In the genomic region with DNA sequence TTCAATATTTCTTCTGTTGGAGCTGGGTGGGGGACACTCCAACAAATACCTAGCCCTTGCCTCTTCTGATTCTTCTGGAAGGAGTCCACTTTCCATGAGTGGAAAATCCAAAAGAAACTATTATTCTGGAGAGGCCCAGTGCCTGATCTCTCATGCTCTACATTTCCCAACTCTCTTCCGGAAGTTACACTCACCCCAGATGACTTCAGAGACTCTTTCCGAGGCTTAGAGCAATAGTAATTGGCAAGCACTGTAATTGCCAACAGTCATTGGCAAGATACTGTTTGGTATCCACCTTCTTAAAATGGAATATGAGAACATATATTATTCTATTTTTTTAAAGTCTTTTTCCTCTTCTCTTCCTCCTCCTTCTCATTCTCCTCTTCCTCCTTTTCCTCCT, we compare ENCODE assay signal across 21 cellular contexts.
"Had no signal": no experiment of that assay in that cellular context is flagged by ENCODE, and none has a peak within 500 bp of the region (broad histone marks: within the 10 kb centered on the region; RNA-seq: fewer than 3 reads in every experiment).

No MANE protein-coding gene starts in this region.

- H3K4me1 Mint-ChIP-seq: activated T-helper 17 cell treated with anti-CD3 and anti-CD28 coated beads, Interleukin-2, amount 50 U/mL, for 72 hours; immature natural killer cell had no signal

- H3K27ac ChIP-seq: coronary artery, neutrophil, parathyroid adenoma, right lobe of liver, tibial artery had no signal

- H3K36me3 Mint-ChIP-seq: brain; immature natural killer cell; naive thymus-derived CD4-positive, alpha-beta T cell; stimulated activated naive B cell treated with anti-CD40 and anti-IgM and Interleukin-4, amounts not matched to agents 10 μg/mL and 1 μg/mL and 100 μg/mL, for 72 hours had no signal

- H3K4me3 Mint-ChIP-seq: activated naive CD4-positive, alpha-beta T cell treated with anti-CD3 and anti-CD28 coated beads for 36 hours; activated naive CD8-positive, alpha-beta T cell treated with anti-CD3 and anti-CD28 coated beads, Interleukin-2, amount 50 U/mL, for 24 hours; activated T-helper 17 cell treated with anti-CD3 and anti-CD28 coated beads, Interleukin-2, amount 50 U/mL, for 72 hours; brain; immature natural killer cell; naive thymus-derived CD4-positive, alpha-beta T cell; T-helper 1 cell treated with Interleukin-12 subunit alpha and Interleukin-12 subunit beta and Interleukin-4 antibody, amounts not matched to agents 30 μg/mL and 1 μg/mL, for 36 hours had no signal

- DNase-seq: activated naive CD8-positive, alpha-beta T cell treated with anti-CD3 and anti-CD28 coated beads, Interleukin-2, amount 50 U/mL, for 24 hours; activated T-cell treated with anti-CD3 and anti-CD28 coated beads for 4 hours; anterior cingulate cortex; effector CD4-positive, alpha-beta T cell; immature natural killer cell; left ventricle myocardium superior; naive thymus-derived CD4-positive, alpha-beta T cell; right lobe of liver; stimulated activated CD4-positive, alpha-beta T cell treated with anti-CD3 and anti-CD28 coated beads, Interleukin-4, amount 100 ng/mL, for 4 hours; stimulated activated naive B cell treated with anti-CD40 and anti-IgM and Interleukin-4, amounts not matched to agents 10 μg/mL and 1 μg/mL and 100 μg/mL, for 72 hours; tibial artery had no signal

- H3K4me3 ChIP-seq: coronary artery, right lobe of liver, smooth muscle cell, tibial artery had no signal

- ATAC-seq: esophagus mucosa; left ventricle myocardium superior; naive thymus-derived CD4-positive, alpha-beta T cell; SK-N-SH treated with all-trans-retinoic acid at 6 μM for 48 hours had no signal

- H3K27ac Mint-ChIP-seq: activated naive CD4-positive, alpha-beta T cell treated with anti-CD3 and anti-CD28 coated beads for 36 hours; activated naive CD8-positive, alpha-beta T cell treated with anti-CD3 and anti-CD28 coated beads, Interleukin-2, amount 50 U/mL, for 24 hours; activated T-helper 17 cell treated with anti-CD3 and anti-CD28 coated beads, Interleukin-2, amount 50 U/mL, for 72 hours; immature natural killer cell; naive thymus-derived CD4-positive, alpha-beta T cell; T-helper 1 cell treated with Interleukin-12 subunit alpha and Interleukin-12 subunit beta and Interleukin-4 antibody, amounts not matched to agents 30 μg/mL and 1 μg/mL, for 36 hours had no signal

- H3K9me3 Mint-ChIP-seq: activated naive CD4-positive, alpha-beta T cell treated with anti-CD3 and anti-CD28 coated beads for 36 hours; activated naive CD8-positive, alpha-beta T cell treated with anti-CD3 and anti-CD28 coated beads, Interleukin-2, amount 50 U/mL, for 24 hours; activated T-helper 17 cell treated with anti-CD3 and anti-CD28 coated beads, Interleukin-2, amount 50 U/mL, for 72 hours; immature natural killer cell; stimulated activated naive B cell treated with anti-CD40 and anti-IgM and Interleukin-4, amounts not matched to agents 10 μg/mL and 1 μg/mL and 100 μg/mL, for 72 hours; T-helper 1 cell treated with Interleukin-12 subunit alpha and Interleukin-12 subunit beta and Interleukin-4 antibody, amounts not matched to agents 30 μg/mL and 1 μg/mL, for 36 hours had no signal
